Comparison of ENCODE assay signal across 12 cellular contexts in the genomic region with DNA sequence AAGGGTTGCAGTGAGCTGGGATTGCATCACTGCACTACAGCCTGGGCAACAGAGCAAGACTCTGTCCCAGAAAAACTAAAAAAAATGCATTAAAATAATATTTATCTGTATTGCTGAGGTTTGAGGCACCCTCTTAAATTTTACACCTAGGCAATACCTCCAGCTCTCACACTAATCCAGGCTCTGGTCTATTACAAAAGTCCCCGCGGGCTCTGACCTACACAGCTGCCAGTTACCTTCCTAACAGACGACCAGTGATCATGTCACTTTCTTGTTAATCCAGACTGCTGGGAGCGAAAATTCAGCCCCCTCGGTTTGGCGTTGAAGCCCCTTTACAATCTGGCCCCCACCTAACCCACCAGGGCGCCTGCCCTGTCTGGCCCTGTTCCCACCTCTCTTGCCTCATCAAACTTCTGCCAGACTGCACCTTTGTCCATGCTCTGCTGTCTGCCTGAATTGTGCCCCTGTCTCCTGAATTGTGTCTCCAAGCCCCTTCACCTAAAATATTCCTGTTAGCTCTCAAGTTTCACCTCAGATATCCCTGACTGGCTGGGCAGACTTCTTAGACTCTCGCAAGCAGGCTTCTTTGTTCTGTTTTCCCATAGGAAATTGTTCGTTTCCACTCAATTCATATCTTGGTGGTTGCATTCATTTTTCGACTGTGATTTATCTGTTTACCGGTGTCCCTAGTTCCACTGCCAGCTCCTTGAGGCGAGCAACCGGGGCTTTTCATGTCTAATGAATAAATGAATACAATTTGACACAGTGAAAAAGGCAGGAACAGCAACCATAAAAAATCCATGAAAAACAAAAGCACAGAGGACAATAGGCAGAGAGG.
DNase-seq lines count a peak whose midpoint lies in the region; ATAC-seq, FAIRE-seq and TF ChIP-seq lines count a peak whose summit lies in the region.
"Had no signal": no experiment of that assay in that cellular context is flagged by ENCODE, and none has a peak within 500 bp of the region (broad histone marks: within the 10 kb centered on the region; RNA-seq: fewer than 3 reads in every experiment).

No MANE protein-coding gene starts in this region.

- H3K4me3 ChIP-seq in endothelial cell of umbilical vein (replicated peaks in 1 of 3; ENCODE audit: insufficient read depth in 1 of 3, low read depth in 1 of 3, low read length in 3 of 3), result no peak overlapping the region
- no peak overlapping the region for H3K4me3 ChIP-seq in parathyroid adenoma (ENCODE audit: low read depth, low read length)
- H3K4me3 ChIP-seq: colonic mucosa had no signal

- DNase-seq in ELF-1 (ENCODE audit: low read depth, low spot score), result peak; percentile 33
- DNase-seq in NCI-H82 (lab: John Stamatoyannopoulos, UW), result peak; percentile 54
- peak; percentile 91 for DNase-seq in endothelial cell of umbilical vein (ENCODE audit: low read depth, low spot score)
- no peak for DNase-seq in stimulated activated CD8-positive, alpha-beta memory T cell treated with anti-CD3 and anti-CD28 coated beads, Interleukin-4, amount 100 ng/mL, for 48 hours
- DNase-seq in OCI-M1 (lab: John Stamatoyannopoulos, UW), result no peak
- DNase-seq: colonic mucosa, H7, NCI-H1930, RPMI8226 had no signal

- intact Hi-C loops in endothelial cell of umbilical vein (cut with micrococcal nuclease), result loop anchor here (1.0 kb wide), 1 partner anchor 65 kb away; no protein-coding TSS in a partner anchor

- H2AFZ ChIP-seq in endothelial cell of umbilical vein (ENCODE audit: low read depth, low read length) (peak overlapping the region; percentile 36), parathyroid adenoma (no peak overlapping the region)

- H3K4me1 ChIP-seq in endothelial cell of umbilical vein (ENCODE audit: control insufficient read depth, extremely low read depth, insufficient read depth, low read length), result peaks cover 23% of the 10 kb centered on the region
- H3K4me1 ChIP-seq in parathyroid adenoma, result no peaks in the 10 kb centered on the region
- H3K4me1 ChIP-seq: colonic mucosa had no signal

- H3K9me1 ChIP-seq in endothelial cell of umbilical vein (replicated peaks; ENCODE audit: control insufficient read depth, extremely low read depth, insufficient read depth, low read length), result no peaks in the 10 kb centered on the region

- FAIRE-seq in endothelial cell of umbilical vein (lab: Jason Lieb, UNC), result peak; percentile 59

- no peaks in the 10 kb centered on the region for H3K36me3 ChIP-seq in endothelial cell of umbilical vein (ENCODE audit: control insufficient read depth in 2 of 2, extremely low read depth in 1 of 2, insufficient read depth in 2 of 2, low read length in 2 of 2)
- no peaks in the 10 kb centered on the region for H3K36me3 ChIP-seq in parathyroid adenoma (ENCODE audit: control insufficient read depth, insufficient read depth, low read length)
- H3K36me3 ChIP-seq: colonic mucosa had no signal

- TF ChIP-seq CTCF in endothelial cell of umbilical vein (IDR thresholded peaks at IDR 0.05; ENCODE audit: extremely low read depth in 1 of 2, insufficient read depth in 1 of 2, low read depth in 1 of 2, low read length in 2 of 2), result no peak
- TF ChIP-seq CTCF in parathyroid adenoma (IDR thresholded peaks at IDR 0.05), result no peak

- H3K27me3 ChIP-seq in endothelial cell of umbilical vein (ENCODE audit: control insufficient read depth in 2 of 2, insufficient read depth in 2 of 2, low read length in 2 of 2) (no peaks in the 10 kb centered on the region), parathyroid adenoma (ENCODE audit: control insufficient read depth, insufficient read depth, low read length) (no peaks in the 10 kb centered on the region)
- H3K27me3 ChIP-seq: colonic mucosa had no signal

- H3K9ac ChIP-seq in endothelial cell of umbilical vein (replicated peaks; ENCODE audit: extremely low read depth, insufficient read depth, low read length), result peak overlapping the region; percentile 0
- no peak overlapping the region for H3K9ac ChIP-seq in parathyroid adenoma

- dilution Hi-C loops in endothelial cell of umbilical vein (cut with MboI; ENCODE audit: extremely low pct_ligation_motif_present, low sequenced_read_pairs), result no loop called here

- peak overlapping the region; percentile 0 for H3K27ac ChIP-seq in endothelial cell of umbilical vein (ENCODE audit: insufficient read depth, low read depth, low read length)
- peak overlapping the region; percentile 31 for H3K27ac ChIP-seq in parathyroid adenoma
- H3K27ac ChIP-seq: colonic mucosa had no signal

- H3K9me3 ChIP-seq in endothelial cell of umbilical vein (replicated peaks; ENCODE audit: control insufficient read depth, insufficient read depth, low read length) (no peaks in the 10 kb centered on the region), parathyroid adenoma (ENCODE audit: control insufficient read depth, low read length) (no peaks in the 10 kb centered on the region)
- H3K9me3 ChIP-seq: colonic mucosa had no signal

- CTCF ChIA-PET in endothelial cell of umbilical vein (lab: Charles Lee), result interaction anchor here (0.7 to 3.6 kb wide), 6 partner anchors 11 to 64 kb away, joined by 3 to 30 read pairs (median 8); no protein-coding TSS in a partner anchor

- no peak for ATAC-seq in GM19328 (IDR thresholded peaks at IDR 0.05; ENCODE audit: unreplicated experiment)
- ATAC-seq in HG03039 (IDR thresholded peaks at IDR 0.05; ENCODE audit: unreplicated experiment), result no peak

- no peak overlapping the region for H3K4me2 ChIP-seq in endothelial cell of umbilical vein (ENCODE audit: insufficient read depth, low read length)
- H3K4me2 ChIP-seq in parathyroid adenoma (ENCODE audit: low read length), result no peak overlapping the region

- H3K79me2 ChIP-seq in endothelial cell of umbilical vein (ENCODE audit: control insufficient read depth, insufficient read depth, low read length), result no peaks in the 10 kb centered on the region
- no peaks in the 10 kb centered on the region for H3K79me2 ChIP-seq in parathyroid adenoma

- TF ChIP-seq POLR2A in endothelial cell of umbilical vein (IDR thresholded peaks at IDR 0.05; ENCODE audit: low read depth, low read length), result no peak

- no peaks in the 10 kb centered on the region for H4K20me1 ChIP-seq in endothelial cell of umbilical vein (replicated peaks; ENCODE audit: control insufficient read depth, extremely low read depth, insufficient read depth, low read length)

- no TSS peak for BruUV-seq in endothelial cell of umbilical vein (replicated peaks; lab: Mats Ljungman, UMichigan)

- POLR2A ChIA-PET in endothelial cell of umbilical vein (lab: Charles Lee), result no interaction called here

TF ChIP-seq in endothelial cell of umbilical vein, 7 proteins besides CTCF, POLR2A, EP300 and RAD21:
- TF ChIP-seq EZH2 (IDR thresholded peaks at IDR 0.05; ENCODE audit: borderline replicate concordance, low read depth, low read length, severe bottlenecking) (no peak), MYC (IDR thresholded peaks at IDR 0.05; ENCODE audit: low read depth, low read length) (no peak), GATA2 (IDR thresholded peaks at IDR 0.05; ENCODE audit: insufficient read depth, insufficient read length, low read depth, low read length) (no peak), JUN (IDR thresholded peaks at IDR 0.05; ENCODE audit: borderline replicate concordance, insufficient read depth, insufficient read length, low read depth) (no peak), POLR2AphosphoS5 (IDR thresholded peaks at IDR 0.05; ENCODE audit: insufficient read depth, low read depth, low read length) (no peak), FOS (IDR thresholded peaks at IDR 0.05; ENCODE audit: borderline replicate concordance, insufficient read depth, low read length) (no peak)
- TF ChIP-seq, protein P1, sequence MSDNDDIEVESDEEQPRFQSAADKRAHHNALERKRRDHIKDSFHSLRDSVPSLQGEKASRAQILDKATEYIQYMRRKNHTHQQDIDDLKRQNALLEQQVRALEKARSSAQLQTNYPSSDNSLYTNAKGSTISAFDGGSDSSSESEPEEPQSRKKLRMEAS (IDR thresholded peaks at IDR 0.05; ENCODE audit: insufficient read depth, insufficient read length), result no peak

Comparison
In these comparisons a context has a peak if more than half of its experiments do, and no peak if none do; other contexts are left out.
1. DNase-seq: peak in ELF-1 (single experiment), NCI-H82 (single experiment) and endothelial cell of umbilical vein (single experiment); none in stimulated activated CD8-positive, alpha-beta memory T cell treated with anti-CD3 and anti-CD28 coated beads, Interleukin-4, amount 100 ng/mL, for 48 hours (single experiment) and OCI-M1 (single experiment).